In the genomic region with DNA sequence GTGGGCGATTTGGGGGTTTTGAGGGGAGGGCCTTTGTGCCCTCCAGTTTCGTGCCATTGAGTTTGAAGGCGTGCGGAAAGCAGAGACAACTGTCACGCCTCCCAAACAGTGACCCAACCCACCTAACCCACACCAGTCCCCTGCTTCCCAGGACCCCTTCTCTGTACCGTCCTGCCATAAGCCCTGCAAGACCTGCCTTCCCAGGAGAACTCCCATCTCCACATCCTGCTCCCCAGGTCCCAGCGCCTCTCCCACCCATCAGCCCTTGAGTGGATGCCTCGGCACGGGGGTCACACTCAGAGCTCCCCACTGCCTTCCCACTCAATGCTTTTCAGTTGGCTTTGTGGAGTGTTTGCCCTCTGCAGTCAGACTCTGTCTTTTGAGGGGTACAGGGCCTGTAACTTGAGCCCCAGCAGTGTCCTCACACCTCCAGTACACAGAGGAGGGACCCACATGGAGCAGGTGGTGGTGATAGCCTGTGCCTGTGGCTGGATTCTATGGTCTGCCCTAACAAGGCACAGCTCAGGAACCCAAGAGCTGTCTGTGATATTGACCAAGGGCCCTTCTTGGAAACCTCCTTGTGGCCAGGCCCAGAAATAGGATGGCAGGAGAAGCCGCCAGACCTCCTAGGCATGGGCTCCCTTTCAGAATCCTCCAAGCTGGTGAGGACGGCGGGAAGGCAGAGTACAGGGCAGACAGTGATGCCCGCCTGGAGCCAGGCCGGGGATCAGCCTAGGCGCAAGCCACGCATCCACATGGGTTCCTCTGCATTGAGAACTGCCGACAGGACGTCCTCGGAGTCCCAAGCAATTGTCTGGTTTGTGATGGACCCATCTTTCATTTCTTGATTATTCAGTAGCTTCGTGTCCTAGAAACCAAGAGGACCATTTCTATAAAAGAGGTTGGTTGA, we compare ENCODE assay signal across 1 cellular context.
TF ChIP-seq lines count a peak whose summit lies in the region.

No MANE protein-coding gene starts in this region.

TF ChIP-seq in GM12891, 5 proteins besides CTCF, POLR2A, EP300 and RAD21:
- no peak for TF ChIP-seq POLR2AphosphoS5 (IDR thresholded peaks at IDR 0.05; ENCODE audit: low read depth, low read length)
- TF ChIP-seq SPI1 (IDR thresholded peaks at IDR 0.05; ENCODE audit: low read depth, low read length): no peak
- TF ChIP-seq TAF1 (IDR thresholded peaks at IDR 0.05; ENCODE audit: low read depth, low read length): no peak
- no peak for TF ChIP-seq PAX5 (IDR thresholded peaks at IDR 0.05; ENCODE audit: insufficient read depth, low read length, severe bottlenecking)
- no peak for TF ChIP-seq POU2F2 (IDR thresholded peaks at IDR 0.05; ENCODE audit: low read depth, low read length)
